1 cellular context compared by ENCODE assay signal in genomic region chr4:121822796-121823504, GRCh38.
TF ChIP-seq lines count a peak whose summit lies in the region.

No MANE protein-coding gene starts in this region.

TF ChIP-seq in K562, 482 proteins besides CTCF, POLR2A, EP300 and RAD21 (continued from another document):
- TF ChIP-seq PREB (CRISPR knock-in tag; IDR thresholded peaks at IDR 0.05) = 0 out of 2 replicates have a peak, but pooled peaks have one; percentile 20
